In the genomic region with DNA sequence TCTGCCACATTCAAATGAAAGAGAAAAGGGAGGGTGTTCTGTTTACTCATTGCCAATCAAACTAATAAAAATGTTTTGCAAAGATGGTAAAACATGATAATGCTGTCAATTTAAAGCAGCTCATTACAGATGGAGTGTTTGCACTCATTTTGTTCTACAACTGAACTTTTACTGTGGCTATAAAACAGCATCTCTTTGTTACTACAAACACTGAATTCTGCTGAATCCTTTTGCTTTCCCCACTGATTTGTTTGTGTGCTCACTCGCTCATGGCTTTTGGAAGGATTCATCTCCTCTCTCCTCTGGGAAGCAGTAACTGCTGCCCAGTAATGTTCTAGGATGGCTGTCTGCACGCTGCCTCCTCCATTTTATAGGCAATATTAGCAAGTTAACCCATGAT, we compare ENCODE assay signal across 21 cellular contexts.
DNase-seq lines count a peak whose midpoint lies in the region; ATAC-seq and TF ChIP-seq lines count a peak whose summit lies in the region.
"Had no signal": no experiment of that assay in that cellular context is flagged by ENCODE, and none has a peak within 500 bp of the region (broad histone marks: within the 10 kb centered on the region; RNA-seq: fewer than 3 reads in every experiment).

No MANE protein-coding gene starts in this region.

- no peaks in the 10 kb centered on the region for H3K27me3 ChIP-seq in PC-3 (ENCODE audit: low read length)
- H3K27me3 ChIP-seq: cardiac muscle cell, upper lobe of right lung had no signal

- no peak overlapping the region for H3K27ac ChIP-seq in PC-3 (ENCODE audit: low read length)
- H3K27ac ChIP-seq: A549, cardiac muscle cell, skin epidermis, upper lobe of right lung had no signal

- H2AFZ ChIP-seq in PC-3 (ENCODE audit: low read length), result no peak overlapping the region

- peak; percentile 80 for DNase-seq in Ammon's horn (ENCODE audit: low spot score)
- DNase-seq in HEK293T (ENCODE audit: extremely low spot score), result no peak
- DNase-seq in PC-3, result no peak
- peak; percentile 54 for DNase-seq in midbrain (lab: John Stamatoyannopoulos, UW)
- no peak for DNase-seq in T-helper 9 cell
- DNase-seq in dermis blood vessel endothelial cell, result no peak
- no peak for DNase-seq in OCI-M1 (lab: John Stamatoyannopoulos, UW)
- DNase-seq: activated CD4-positive, alpha-beta T cell treated with anti-CD3 and anti-CD28 coated beads for 4 hours; activated T-cell treated with anti-CD3 and anti-CD28 coated beads, Interleukin-2, amount 50 U/mL, for 72 hours; aorta; H9; left cardiac atrium; NCI-H1092; NCI-H446; RPMI8226; T-helper 17 cell; upper lobe of right lung had no signal

- no peaks in the 10 kb centered on the region for H4K20me1 ChIP-seq in PC-3 (ENCODE audit: low read length)

- H3K79me2 ChIP-seq in PC-3 (ENCODE audit: low read length), result no peaks in the 10 kb centered on the region

- no TSS peak for BruUV-seq in PC-3 (replicated peaks; lab: Mats Ljungman, UMichigan)

- no peak overlapping the region for H3K9ac ChIP-seq in PC-3 (ENCODE audit: low read length)

- CTCF ChIA-PET in HEK293T (lab: Yijun Ruan, JAX), result interaction anchor here (0.7 kb wide), 1 partner anchor 197 kb away, joined by 3 read pairs; no protein-coding TSS in a partner anchor
- CTCF ChIA-PET in PC-3 (lab: Charles Lee), result no interaction called here

- H3K36me3 ChIP-seq in PC-3 (ENCODE audit: low read depth, low read length), result no peaks in the 10 kb centered on the region
- H3K36me3 ChIP-seq: cardiac muscle cell, upper lobe of right lung had no signal

- no peaks in the 10 kb centered on the region for H3F3A ChIP-seq in PC-3 (ENCODE audit: low read length, unreplicated experiment)

- H3K4me1 ChIP-seq in PC-3 (ENCODE audit: insufficient read depth, low read length), result no peaks in the 10 kb centered on the region
- H3K4me1 ChIP-seq: A549, upper lobe of right lung had no signal

- POLR2A ChIA-PET in HEK293T (lab: Yijun Ruan, JAX), result no interaction called here
- POLR2A ChIA-PET in PC-3 (lab: Charles Lee; ENCODE audit: unreplicated experiment), result no interaction called here

- no peak overlapping the region for H3K4me2 ChIP-seq in PC-3 (ENCODE audit: low read length)
- H3K4me2 ChIP-seq: A549 had no signal

- no peaks in the 10 kb centered on the region for H3K9me3 ChIP-seq in PC-3 (ENCODE audit: low read length)
- H3K9me3 ChIP-seq: A549, upper lobe of right lung had no signal

- TF ChIP-seq CTCF in PC-3 (conservative IDR thresholded peaks at IDR 0.05; ENCODE audit: low read depth, low read length), result no peak

- 0 out of 2 replicates have a peak, but pooled peaks have one; percentile 20 for ATAC-seq in PC-3
- ATAC-seq in GM21723 (IDR thresholded peaks at IDR 0.05; ENCODE audit: unreplicated experiment), result no peak
- ATAC-seq: A549; activated T-cell treated with anti-CD3 and anti-CD28 coated beads, Interleukin-2, amount 50 U/mL, for 72 hours; left cardiac atrium; T-helper 17 cell; upper lobe of right lung had no signal

- H3K9me2 ChIP-seq in PC-3 (replicated peaks; ENCODE audit: low read length), result no peaks in the 10 kb centered on the region

- intact Hi-C loops in PC-3 (cut with micrococcal nuclease), result no loop called here

- H3K4me3 ChIP-seq in PC-3 (ENCODE audit: low read length), result no peak overlapping the region
- H3K4me3 ChIP-seq: A549, cardiac muscle cell, skin epidermis, upper lobe of right lung had no signal

TF ChIP-seq in HEK293T, 16 proteins besides CTCF, POLR2A, EP300 and RAD21:
- TF ChIP-seq CTBP1 (IDR thresholded peaks at IDR 0.05; ENCODE audit: borderline replicate concordance) (peak; percentile 47; the same call in 1 of the 2 replicates), SUZ12 (IDR thresholded peaks at IDR 0.05) (no peak), TARDBP (IDR thresholded peaks at IDR 0.05) (no peak), LEF1 (IDR thresholded peaks at IDR 0.05; ENCODE audit: borderline replicate concordance) (no peak), BHLHE40 (IDR thresholded peaks at IDR 0.05; ENCODE audit: borderline replicate concordance) (no peak), ELF4 (IDR thresholded peaks at IDR 0.05) (no peak), HDGF (IDR thresholded peaks at IDR 0.05; ENCODE audit: borderline replicate concordance) (no peak), FOXA1 (IDR thresholded peaks at IDR 0.05) (0 out of 2 replicates have a peak, but pooled peaks have one; percentile 10), FOXM1 (IDR thresholded peaks at IDR 0.05; ENCODE audit: borderline replicate concordance) (no peak), L3MBTL2 (conservative IDR thresholded peaks at IDR 0.05) (no peak), SP1 (IDR thresholded peaks at IDR 0.05) (no peak), NFRKB (IDR thresholded peaks at IDR 0.05) (no peak), ARNT (IDR thresholded peaks at IDR 0.05) (no peak), FOXK2 (IDR thresholded peaks at IDR 0.05) (no peak), ZNF384 (IDR thresholded peaks at IDR 0.05) (no peak)
- TF ChIP-seq, protein P1, sequence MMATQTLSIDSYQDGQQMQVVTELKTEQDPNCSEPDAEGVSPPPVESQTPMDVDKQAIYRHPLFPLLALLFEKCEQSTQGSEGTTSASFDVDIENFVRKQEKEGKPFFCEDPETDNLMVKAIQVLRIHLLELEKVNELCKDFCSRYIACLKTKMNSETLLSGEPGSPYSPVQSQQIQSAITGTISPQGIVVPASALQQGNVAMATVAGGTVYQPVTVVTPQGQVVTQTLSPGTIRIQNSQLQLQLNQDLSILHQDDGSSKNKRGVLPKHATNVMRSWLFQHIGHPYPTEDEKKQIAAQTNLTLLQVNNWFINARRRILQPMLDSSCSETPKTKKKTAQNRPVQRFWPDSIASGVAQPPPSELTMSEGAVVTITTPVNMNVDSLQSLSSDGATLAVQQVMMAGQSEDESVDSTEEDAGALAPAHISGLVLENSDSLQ (IDR thresholded peaks at IDR 0.05), result peak; percentile 64; the same call in 1 of the 2 replicates

Comparison
In these comparisons a context has a peak if more than half of its experiments do, and no peak if none do; other contexts are left out.
1. DNase-seq: peak in Ammon's horn (single experiment) and midbrain (single experiment); none in HEK293T (single experiment), PC-3 (single experiment), T-helper 9 cell (single experiment), dermis blood vessel endothelial cell (single experiment) and OCI-M1 (single experiment).